ENCODE assay signal across 13 cellular contexts in genomic region chr19:4707956-4708650, GRCh38. TPM values are rescaled to one million over a fixed set of nuclear protein-coding genes. Genes with fewer than 3 reads are reported as not detected.
DNase-seq lines count a peak whose midpoint lies in the region; ATAC-seq and TF ChIP-seq lines count a peak whose summit lies in the region.
"Had no signal": no experiment of that assay in that cellular context is flagged by ENCODE, and none has a peak within 500 bp of the region (broad histone marks: within the 10 kb centered on the region; RNA-seq: fewer than 3 reads in every experiment).

No MANE protein-coding gene starts in this region.

- no peaks in the 10 kb centered on the region; the same call in 1 of the 2 replicates for H3K36me3 ChIP-seq in GM23338 (ENCODE audit: insufficient read depth)
- H3K36me3 ChIP-seq in breast epithelium, result no peaks in the 10 kb centered on the region
- H3K36me3 ChIP-seq in right atrium auricular region, result peaks cover 42% of the 10 kb centered on the region
- H3K36me3 ChIP-seq in sigmoid colon, result peaks cover 0 to 69% (median 33%) of the 10 kb centered on the region in 4 donors

- H3F3A ChIP-seq in GM23338 (replicated peaks; ENCODE audit: low read depth), result no peaks in the 10 kb centered on the region

- H3K4me3 ChIP-seq in GM23338 (no peak overlapping the region), breast epithelium (no peak overlapping the region), right atrium auricular region (no peak overlapping the region), sigmoid colon (no peak overlapping the region)

- H2AFZ ChIP-seq in GM23338, result no peak overlapping the region

- 87 to 88% methylated on average over 10 of the region's 10 CpGs for WGBS in sigmoid colon, 2 donors

- no peak overlapping the region for H3K4me3 Mint-ChIP-seq in GM23338
- H3K4me3 Mint-ChIP-seq: activated naive CD4-positive, alpha-beta T cell treated with anti-CD3 and anti-CD28 coated beads, Interleukin-2, amount 10 ng/mL, durations not matched to agents 7 days and 5 days; CD14-positive monocyte; IgD-negative memory B cell had no signal

- H3K27me3 ChIP-seq in GM23338 (ENCODE audit: insufficient read depth) (no peaks in the 10 kb centered on the region), breast epithelium (no peaks in the 10 kb centered on the region), right atrium auricular region (no peaks in the 10 kb centered on the region), sigmoid colon (no peaks in the 10 kb centered on the region)

- TF ChIP-seq POLR2A in breast epithelium (IDR thresholded peaks at IDR 0.05) (no peak), sigmoid colon (IDR thresholded peaks at IDR 0.05) (no peak)

- no peaks in the 10 kb centered on the region for H3K79me2 ChIP-seq in GM23338 (replicated peaks; ENCODE audit: insufficient read depth)

- H3K4me1 ChIP-seq in GM23338 (ENCODE audit: insufficient read depth) (no peaks in the 10 kb centered on the region), breast epithelium (peaks cover 9 to 34% of the 10 kb centered on the region in 2 donors), right atrium auricular region (peaks cover 0 to 43% of the 10 kb centered on the region in 2 donors), sigmoid colon (peaks cover 0 to 42% (median 32%) of the 10 kb centered on the region in 4 donors)

- H3K4me1 Mint-ChIP-seq in GM23338, result no peaks in the 10 kb centered on the region
- H3K4me1 Mint-ChIP-seq: CD14-positive monocyte had no signal

- H3K27me3 Mint-ChIP-seq in GM23338 (ENCODE audit: insufficient read depth, low read depth, poor library complexity), result peaks cover 10% of the 10 kb centered on the region
- H3K27me3 Mint-ChIP-seq: activated naive CD4-positive, alpha-beta T cell treated with anti-CD3 and anti-CD28 coated beads, Interleukin-2, amount 10 ng/mL, durations not matched to agents 7 days and 5 days; IgD-negative memory B cell had no signal

- ATAC-seq in GM23338 (no peak), omental fat pad (ENCODE audit: low FRiP score) (no peak), GM18498 (IDR thresholded peaks at IDR 0.05; ENCODE audit: unreplicated experiment) (no peak)

- DNase-seq in GM23338 (ENCODE audit: low spot score) (no peak), breast epithelium (ENCODE audit: low spot score in 2 of 2) (peak in 1 of 2 donors; percentile 83), right atrium auricular region (ENCODE audit: low spot score) (no peak), sigmoid colon (peak; percentile 81), NCI-H2107 (lab: John Stamatoyannopoulos, UW) (no peak), omental fat pad (ENCODE audit: low spot score) (no peak)
- no peak for DNase-seq in stimulated activated CD4-positive, alpha-beta T cell treated with anti-CD3 and anti-CD28 coated beads, Interleukin-4, amount 100 ng/mL, for 4 hours
- DNase-seq: activated CD4-positive, alpha-beta T cell treated with anti-CD3 and anti-CD28 coated beads, Interleukin-2, amount 50 U/mL, for 1 hour; activated naive CD4-positive, alpha-beta T cell treated with anti-CD3 and anti-CD28 coated beads, Interleukin-2, amount 10 ng/mL, durations not matched to agents 7 days and 5 days; NCI-H187 treated with DMSO at 0.1 percent for 48 hours had no signal

- no peaks in the 10 kb centered on the region for H3K9me3 Mint-ChIP-seq in GM23338
- H3K9me3 Mint-ChIP-seq: activated naive CD4-positive, alpha-beta T cell treated with anti-CD3 and anti-CD28 coated beads, Interleukin-2, amount 10 ng/mL, durations not matched to agents 7 days and 5 days; IgD-negative memory B cell had no signal

- peak overlapping the region; percentile 65; the same call in 1 of the 2 replicates for H3K27ac Mint-ChIP-seq in GM23338

- no peak overlapping the region for H3K4me2 ChIP-seq in GM23338

- peak in 1 of 4 donors; percentile 68 for TF ChIP-seq EP300 in sigmoid colon (IDR thresholded peaks at IDR 0.05)

- intact Hi-C loops in breast epithelium (cut with DNase I; ENCODE audit: low total_unique reads), result no loop called here
- intact Hi-C loops in sigmoid colon (cut with DNase I), result no loop called here

- no peak overlapping the region for H3K27ac ChIP-seq in GM23338 (ENCODE audit: low read depth)
- peak overlapping the region; percentile 76 to 84 for H3K27ac ChIP-seq in breast epithelium
- peak overlapping the region; percentile 47 to 60 for H3K27ac ChIP-seq in right atrium auricular region
- H3K27ac ChIP-seq in sigmoid colon, result peak overlapping the region; percentile 63 to 83 (median 78)

- peaks cover 41% of the 10 kb centered on the region for H3K36me3 Mint-ChIP-seq in GM23338 (ENCODE audit: low read depth)
- H3K36me3 Mint-ChIP-seq: IgD-negative memory B cell had no signal

- H3K9me3 ChIP-seq in breast epithelium (no peaks in the 10 kb centered on the region), right atrium auricular region (no peaks in the 10 kb centered on the region), sigmoid colon (no peaks in the 10 kb centered on the region)

- H3K9me2 ChIP-seq in GM23338 (ENCODE audit: insufficient read depth), result no peaks in the 10 kb centered on the region

- TF ChIP-seq CTCF in GM23338 (conservative IDR thresholded peaks at IDR 0.05; ENCODE audit: low read depth in 2 of 2), result no peak
- TF ChIP-seq CTCF in breast epithelium (IDR thresholded peaks at IDR 0.05), result no peak
- no peak for TF ChIP-seq CTCF in right atrium auricular region (IDR thresholded peaks at IDR 0.05)
- no peak for TF ChIP-seq CTCF in sigmoid colon (IDR thresholded peaks at IDR 0.05)
- no peak for TF ChIP-seq CTCF in omental fat pad (IDR thresholded peaks at IDR 0.05)

- H4K20me1 ChIP-seq in GM23338 (replicated peaks; ENCODE audit: insufficient read depth), result peaks cover 4% of the 10 kb centered on the region; the same call in 1 of the 2 replicates

TF ChIP-seq in GM23338, 12 proteins besides CTCF, POLR2A, EP300 and RAD21:
- no peak for TF ChIP-seq EZH2 (IDR thresholded peaks at IDR 0.05; ENCODE audit: low read depth, unreplicated experiment)

RNA-seq across cellular contexts. Expression of gene DPP9, which starts 15.5 kb away (rescaled TPM):
- 30.8 and 49.2 TPM in 2 replicates for total RNA-seq in GM23338 (2014; rRNA removed; shearing (Covaris generic))
- polyA plus RNA-seq in GM23338 (2016; fragmentation: Nextera tagmentation; extraction: Ambion mirVana) (18.6 and 19.5 TPM in 2 replicates), sigmoid colon (10 to 100 TPM; 27.6 to 62.6 (median 31.7) TPM)
- total RNA-seq in breast epithelium (10 to 100 TPM; 33.6 to 74.1 (median 49.6) TPM), right atrium auricular region (10 to 100 TPM; 36.2 to 50.4 TPM), sigmoid colon (10 to 100 TPM; 29.6 to 90.6 (median 40.5) TPM), omental fat pad (10 to 100 TPM; 25.3 to 42.9 (median 41.0) TPM)

RNA-seq across cellular contexts. Expression of gene MYDGF, which starts 38.0 kb away (rescaled TPM):
- 42.3 and 49.4 TPM in 2 replicates for total RNA-seq in GM23338 (2014; rRNA removed; shearing (Covaris generic))
- polyA plus RNA-seq in GM23338 (2016; fragmentation: Nextera tagmentation; extraction: Ambion mirVana), result 99.5 and 99.7 TPM in 2 replicates
- total RNA-seq in breast epithelium, result 10 to 100 TPM; 36.3 to 55.1 (median 42.1) TPM
- 10 to 100 TPM; 26.3 to 36.6 TPM for total RNA-seq in right atrium auricular region
- 10 to 100 TPM; 25.7 to 37.4 (median 34.0) TPM for total RNA-seq in sigmoid colon
- polyA plus RNA-seq in sigmoid colon, result 100 to 1,000 TPM in 1 of 3 donors, 10 to 100 TPM in 2; 34.2 to 200 (median 55.3) TPM
- total RNA-seq in omental fat pad, result 10 to 100 TPM; 25.7 to 59.2 (median 51.6) TPM
